ENCODE assay signal across 14 cellular contexts in genomic region chr1:211332036-211332616, GRCh38. TPM values are rescaled to one million over a fixed set of nuclear protein-coding genes. Genes with fewer than 3 reads are reported as not detected.
DNase-seq lines count a peak whose midpoint lies in the region; ATAC-seq and TF ChIP-seq lines count a peak whose summit lies in the region.
"Had no signal": no experiment of that assay in that cellular context is flagged by ENCODE, and none has a peak within 500 bp of the region (broad histone marks: within the 10 kb centered on the region; RNA-seq: fewer than 3 reads in every experiment).

No MANE protein-coding gene starts in this region.

- H3K4me1 Mint-ChIP-seq in CD8-positive, alpha-beta memory T cell: peaks cover 89 to 98% (median 97%) of the 10 kb centered on the region in 3 donors
- peaks cover 98% of the 10 kb centered on the region for H3K4me1 Mint-ChIP-seq in activated B cell treated with CpG ODN at 0.5 μM for 24 hours

- peak overlapping the region in 4 of 7 donors; percentile 9 to 44 (median 29) for H3K4me3 Mint-ChIP-seq in CD8-positive, alpha-beta memory T cell
- H3K4me3 Mint-ChIP-seq in activated B cell treated with CpG ODN at 0.5 μM for 24 hours: peak overlapping the region; percentile 55

- CTCF ChIA-PET in CD8-positive, alpha-beta memory T cell (lab: Charles Lee): interaction anchor here (1.0 to 1.5 kb wide), 2 partner anchors 9 to 138 kb away, joined by 3 to 10 read pairs; no protein-coding TSS in a partner anchor
- CTCF ChIA-PET in activated B cell treated with CpG ODN at 0.5 μM for 24 hours (lab: Charles Lee): interaction anchor here (2.4 kb wide), 1 partner anchor 8 kb away, joined by 14 read pairs; no protein-coding TSS in a partner anchor

- no peak overlapping the region for H3K27ac ChIP-seq in CD8-positive, alpha-beta memory T cell (ENCODE audit: low read depth, low read length)
- H3K27ac ChIP-seq: dorsolateral prefrontal cortex, parathyroid adenoma, testis had no signal

- ATAC-seq in activated B cell treated with CpG ODN at 0.5 μM for 24 hours (ENCODE audit: low read depth): no peak
- ATAC-seq in GM18867 (IDR thresholded peaks at IDR 0.05; ENCODE audit: unreplicated experiment): no peak

- H3K36me3 ChIP-seq in CD8-positive, alpha-beta memory T cell (ENCODE audit: insufficient read depth, low read length): no peaks in the 10 kb centered on the region

- intact Hi-C loops in activated B cell treated with CpG ODN at 0.5 μM for 24 hours (cut with micrococcal nuclease): loop anchor here (1.0 kb wide), 1 partner anchor 10 kb away; no protein-coding TSS in a partner anchor

- no peaks in the 10 kb centered on the region for H3K9me3 ChIP-seq in CD8-positive, alpha-beta memory T cell (ENCODE audit: low read length)
- H3K9me3 ChIP-seq: testis had no signal

- peaks cover 0 to 2% of the 10 kb centered on the region in 2 donors for H3K27me3 Mint-ChIP-seq in CD8-positive, alpha-beta memory T cell
- no peaks in the 10 kb centered on the region for H3K27me3 Mint-ChIP-seq in activated B cell treated with CpG ODN at 0.5 μM for 24 hours

- H3K36me3 Mint-ChIP-seq in CD8-positive, alpha-beta memory T cell: peaks cover 0 to 28% (median 4%) of the 10 kb centered on the region in 3 donors
- peaks cover 16% of the 10 kb centered on the region for H3K36me3 Mint-ChIP-seq in activated B cell treated with CpG ODN at 0.5 μM for 24 hours (ENCODE audit: low read depth)

- POLR2A ChIA-PET in CD8-positive, alpha-beta memory T cell (lab: Charles Lee): no interaction called here
- POLR2A ChIA-PET in activated B cell treated with CpG ODN at 0.5 μM for 24 hours (lab: Charles Lee): interaction anchor here (1.3 to 1.7 kb wide), 2 partner anchors 10 to 74 kb away, joined by 3 to 4 read pairs; no protein-coding TSS in a partner anchor

- H3K27ac Mint-ChIP-seq in CD8-positive, alpha-beta memory T cell: peak overlapping the region; percentile 40 to 94 (median 74)
- H3K27ac Mint-ChIP-seq in activated B cell treated with CpG ODN at 0.5 μM for 24 hours: peak overlapping the region; percentile 88

- H3K9me3 Mint-ChIP-seq in CD8-positive, alpha-beta memory T cell: no peaks in the 10 kb centered on the region
- H3K9me3 Mint-ChIP-seq in activated B cell treated with CpG ODN at 0.5 μM for 24 hours: no peaks in the 10 kb centered on the region

- peaks cover 89% of the 10 kb centered on the region for H3K4me1 ChIP-seq in CD8-positive, alpha-beta memory T cell (ENCODE audit: insufficient read depth, low read length)
- H3K4me1 ChIP-seq: parathyroid adenoma had no signal

- H3K27me3 ChIP-seq in CD8-positive, alpha-beta memory T cell (ENCODE audit: insufficient read depth, low read length, poor library complexity, severe bottlenecking): no peaks in the 10 kb centered on the region
- H3K27me3 ChIP-seq: dorsolateral prefrontal cortex, testis had no signal

- H3K4me3 ChIP-seq in CD8-positive, alpha-beta memory T cell (ENCODE audit: low read length): no peak overlapping the region
- H3K4me3 ChIP-seq: dorsolateral prefrontal cortex, testis had no signal

- no peak for TF ChIP-seq CTCF in activated B cell treated with CpG ODN at 0.5 μM for 24 hours (IDR thresholded peaks at IDR 0.05)

- DNase-seq in NCI-H1105 treated with DMSO at 0.1 percent for 48 hours (lab: John Stamatoyannopoulos, UW) (peak; percentile 32), NCI-H1105 (lab: John Stamatoyannopoulos, UW) (no peak), activated B cell treated with CpG ODN at 0.5 μM for 24 hours (no peak), islet precursor cell (peak; percentile 20), C1 segment of cervical spinal cord (lab: John Stamatoyannopoulos, UW) (no peak), anterior cingulate cortex (lab: John Stamatoyannopoulos, UW) (no peak)
- DNase-seq in CD8-positive, alpha-beta memory T cell: no peak
- DNase-seq: amniotic stem cell, Calu3, dorsolateral prefrontal cortex, NCI-H1436 treated with DMSO at 0.1 percent for 48 hours, testis had no signal

RNA-seq across cellular contexts. Expression of gene TRAF5, which starts 5.5 kb away (rescaled TPM):
- 10 to 100 TPM; 30.7 to 33.7 TPM for total RNA-seq in CD8-positive, alpha-beta memory T cell
- polyA plus RNA-seq in CD8-positive, alpha-beta memory T cell: 38.3 TPM
- 61.4 and 73.1 TPM in 2 replicates for total RNA-seq in activated B cell treated with CpG ODN at 0.5 μM for 24 hours

Comparison
In these comparisons a context has a peak if more than half of its experiments do, and no peak if none do; other contexts are left out.
1. DNase-seq: peak in NCI-H1105 treated with DMSO at 0.1 percent for 48 hours (single experiment) and islet precursor cell (single experiment); none in NCI-H1105 (single experiment), CD8-positive, alpha-beta memory T cell (0 of 5), activated B cell treated with CpG ODN at 0.5 μM for 24 hours (single experiment), C1 segment of cervical spinal cord (0 of 14) and anterior cingulate cortex (0 of 58).